In genomic region chr1:228341814-228342626, GRCh38 we compare ENCODE assay signal across 19 cellular contexts.
A peak's percentile ranks its signal among the peaks of the same experiment; 100 is the strongest.
DNase-seq lines count a peak whose midpoint lies in the region; ATAC-seq and TF ChIP-seq lines count a peak whose summit lies in the region.
"Had no signal": no experiment of that assay in that cellular context is flagged by ENCODE, and none has a peak within 500 bp of the region (broad histone marks: within the 10 kb centered on the region; RNA-seq: fewer than 3 reads in every experiment).

No MANE protein-coding gene starts in this region.

- no peak for TF ChIP-seq POLR2A in upper lobe of left lung (IDR thresholded peaks at IDR 0.05)

- H3K36me3 ChIP-seq in cardiac muscle cell (peaks cover 41% of the 10 kb centered on the region), upper lobe of left lung (peaks cover 0 to 39% (median 26%) of the 10 kb centered on the region in 4 donors)
- H3K36me3 ChIP-seq: MG63, prostate gland had no signal

- H3K36me3 Mint-ChIP-seq in nephron progenitor cell (ENCODE audit: low read depth): peaks cover 34% of the 10 kb centered on the region
- H3K36me3 Mint-ChIP-seq: naive B cell had no signal

- no peak overlapping the region for H3K27ac Mint-ChIP-seq in nephron progenitor cell
- H3K27ac Mint-ChIP-seq: activated B cell treated with CpG ODN at 0.5 μM for 24 hours; activated T-helper 2 cell treated with anti-CD3 and anti-CD28 coated beads, Interferon-gamma antibody, Interleukin-2, Interleukin-4, amounts not matched to agents 10 μg/mL and 5 μg/mL and 100 μg/mL, durations not matched to agents 14 hours and 24 hours and 36 hours; CD8-positive, alpha-beta memory T cell had no signal

- intact Hi-C loops in Right ventricle myocardium superior (cut with DNase I) (no loop called here), dorsolateral prefrontal cortex (cut with DNase I) (no loop called here)

- H3K4me3 ChIP-seq in cardiac muscle cell (no peak overlapping the region), dorsolateral prefrontal cortex (no peak overlapping the region), upper lobe of left lung (no peak overlapping the region)
- H3K4me3 ChIP-seq: MG63, prostate gland had no signal

- H3K27me3 Mint-ChIP-seq in nephron progenitor cell (ENCODE audit: low read depth, poor library complexity): no peaks in the 10 kb centered on the region
- H3K27me3 Mint-ChIP-seq: activated B cell treated with CpG ODN at 0.5 μM for 24 hours; CD8-positive, alpha-beta memory T cell; naive B cell had no signal

- no peak overlapping the region for H3K4me3 Mint-ChIP-seq in nephron progenitor cell
- H3K4me3 Mint-ChIP-seq: activated B cell treated with CpG ODN at 0.5 μM for 24 hours; CD8-positive, alpha-beta memory T cell; naive B cell had no signal

- TF ChIP-seq CTCF in cardiac muscle cell (IDR thresholded peaks at IDR 0.05; ENCODE audit: low read depth, low read length): no peak
- TF ChIP-seq CTCF in dorsolateral prefrontal cortex (IDR thresholded peaks at IDR 0.05 in 54 of 56, conservative IDR thresholded peaks at IDR 0.05 in 2 of 56; ENCODE audit: low read depth in 1 of 56, partially characterized antibody in 56 of 56): no peak
- TF ChIP-seq CTCF in nephron progenitor cell (IDR thresholded peaks at IDR 0.05): no peak
- TF ChIP-seq CTCF in upper lobe of left lung (IDR thresholded peaks at IDR 0.05): no peak

- H3K27me3 ChIP-seq in cardiac muscle cell (no peaks in the 10 kb centered on the region), dorsolateral prefrontal cortex (no peaks in the 10 kb centered on the region), upper lobe of left lung (no peaks in the 10 kb centered on the region)
- H3K27me3 ChIP-seq: MG63 had no signal

- no peak for ATAC-seq in Right ventricle myocardium superior (ENCODE audit: poor library complexity)
- no peak for ATAC-seq in upper lobe of left lung (ENCODE audit: low FRiP score in 2 of 2)

- peak overlapping the region; percentile 28 for H3K27ac ChIP-seq in cardiac muscle cell
- H3K27ac ChIP-seq in dorsolateral prefrontal cortex: no peak overlapping the region
- H3K27ac ChIP-seq in upper lobe of left lung: no peak overlapping the region
- H3K27ac ChIP-seq: prostate gland had no signal

- TF ChIP-seq EP300 in upper lobe of left lung (IDR thresholded peaks at IDR 0.05): no peak

- WGBS in upper lobe of left lung, 2 donors: 94 to 97% methylated on average over 16 to 17 of the region's 20 CpGs

- H3K9me3 ChIP-seq in cardiac muscle cell (ENCODE audit: low read depth) (no peaks in the 10 kb centered on the region), upper lobe of left lung (no peaks in the 10 kb centered on the region)
- H3K9me3 ChIP-seq: prostate gland had no signal

- DNase-seq in cardiac muscle cell (ENCODE audit: low read depth in 1 of 2, low spot score in 1 of 2) (no peak), Right ventricle myocardium superior (no peak), dorsolateral prefrontal cortex (peak in 7 of 10 donors; percentile 8 to 40 (median 21)), nephron progenitor cell (peak; percentile 0), upper lobe of left lung (peak; percentile 14 to 54), NCI-H1048 (lab: John Stamatoyannopoulos, UW) (no peak), NCI-H2107 (lab: John Stamatoyannopoulos, UW) (no peak)
- DNase-seq: anterior cingulate cortex; DND-41; effector CD8-positive, alpha-beta T cell; mammary epithelial cell; MG63; naive B cell; NCI-H1694; NCI-H226 had no signal

- H3K4me1 ChIP-seq in cardiac muscle cell (ENCODE audit: low read depth) (no peaks in the 10 kb centered on the region), upper lobe of left lung (no peaks in the 10 kb centered on the region)
- H3K4me1 ChIP-seq: prostate gland had no signal

- no peaks in the 10 kb centered on the region for H3K9me3 Mint-ChIP-seq in nephron progenitor cell

- H3K4me1 Mint-ChIP-seq in nephron progenitor cell: peaks cover 10% of the 10 kb centered on the region
- H3K4me1 Mint-ChIP-seq: activated B cell treated with CpG ODN at 0.5 μM for 24 hours; CD8-positive, alpha-beta memory T cell; naive B cell had no signal

Comparison
In these comparisons a context has a peak if more than half of its experiments do, and no peak if none do; other contexts are left out.
1. DNase-seq: peak in dorsolateral prefrontal cortex (7 of 10), nephron progenitor cell (single experiment) and upper lobe of left lung (2 of 2); none in cardiac muscle cell (0 of 2), Right ventricle myocardium superior (single experiment), NCI-H1048 (single experiment) and NCI-H2107 (single experiment).